ENCODE assay signal across 8 cellular contexts in the genomic region with DNA sequence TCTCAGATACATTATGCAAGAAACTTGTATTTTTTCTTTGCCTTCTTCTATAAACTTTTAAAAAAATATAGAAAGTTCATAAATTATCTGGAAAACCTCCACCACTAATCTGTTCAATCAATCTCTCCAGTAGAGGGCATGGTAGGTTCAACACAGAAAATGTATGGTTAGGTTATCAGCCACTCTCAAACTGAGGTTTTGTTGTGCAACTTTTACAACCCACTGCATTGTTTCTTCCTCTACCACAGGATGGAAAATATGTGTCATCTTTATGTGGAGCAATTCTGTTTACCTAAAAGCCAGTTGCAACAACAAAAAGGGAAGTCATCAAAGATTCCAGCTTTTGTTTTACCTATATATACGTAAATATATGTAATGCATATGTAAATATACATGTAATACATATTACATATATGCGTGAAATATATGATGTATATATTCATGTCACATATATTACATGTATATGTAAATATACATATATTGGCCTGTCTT.
DNase-seq lines count a peak whose midpoint lies in the region; ATAC-seq, FAIRE-seq and TF ChIP-seq lines count a peak whose summit lies in the region.

No MANE protein-coding gene starts in this region.

- H3K27ac ChIP-seq in tibial artery: no peak overlapping the region

- DNase-seq in DMS114 treated with DMSO at 0.1 percent for 48 hours (lab: John Stamatoyannopoulos, UW; ENCODE audit: unreplicated experiment): peak; percentile 40
- DNase-seq in NCI-H345 treated with DMSO at 0.1 percent for 48 hours (lab: John Stamatoyannopoulos, UW; ENCODE audit: unreplicated experiment): peak; percentile 22
- peak; percentile 98 for DNase-seq in amniotic epithelial cell (ENCODE audit: low read depth)
- no peak for DNase-seq in tibial artery

- no peaks in the 10 kb centered on the region for H3K9me3 ChIP-seq in tibial artery

- no peaks in the 10 kb centered on the region for H3K36me3 ChIP-seq in tibial artery

- H3K4me1 ChIP-seq in tibial artery: peaks cover 0 to 14% (median 6%) of the 10 kb centered on the region in 4 donors

- peak; percentile 59 to 70 for TF ChIP-seq CTCF in tibial artery (IDR thresholded peaks at IDR 0.05)

- intact Hi-C loops in tibial artery (cut with DNase I; ENCODE audit: low total_unique reads): loop anchor here (2.0 to 10.0 kb wide), 4 partner anchors 99 to 331 kb away; no protein-coding TSS in a partner anchor

- H3K27me3 ChIP-seq in tibial artery: no peaks in the 10 kb centered on the region

- H3K4me3 ChIP-seq in tibial artery: no peak overlapping the region

- ATAC-seq in GM18861 (IDR thresholded peaks at IDR 0.05; ENCODE audit: unreplicated experiment) (peak; percentile 27), HG03103 (IDR thresholded peaks at IDR 0.05; ENCODE audit: low read depth, unreplicated experiment) (peak; percentile 31), GM19397 (IDR thresholded peaks at IDR 0.05; ENCODE audit: unreplicated experiment) (no peak)

- peak; percentile 98 for FAIRE-seq in islet of Langerhans (lab: Jason Lieb, UNC)

Comparison
In these comparisons a context has a peak if more than half of its experiments do, and no peak if none do; other contexts are left out.
1. DNase-seq: peak in DMS114 treated with DMSO at 0.1 percent for 48 hours (single experiment), NCI-H345 treated with DMSO at 0.1 percent for 48 hours (single experiment) and amniotic epithelial cell (single experiment); none in tibial artery (0 of 2).